ENCODE assay signal across 9 cellular contexts in genomic region chr17:32484041-32484461, GRCh38. TPM values are rescaled to one million over a fixed set of nuclear protein-coding genes. Genes with fewer than 3 reads are reported as not detected.
A peak's percentile ranks its signal among the peaks of the same experiment; 100 is the strongest.
DNase-seq lines count a peak whose midpoint lies in the region; ATAC-seq lines count a peak whose summit lies in the region.
"Had no signal": no experiment of that assay in that cellular context is flagged by ENCODE, and none has a peak within 500 bp of the region (broad histone marks: within the 10 kb centered on the region; RNA-seq: fewer than 3 reads in every experiment).

No MANE protein-coding gene starts in this region.

- H3K9ac ChIP-seq in HUES48 (ENCODE audit: low read depth, low read length) (no peak overlapping the region), neuronal stem cell (ENCODE audit: low read depth, low read length, poor library complexity) (no peak overlapping the region)

- peak overlapping the region; percentile 92 for H3K14ac ChIP-seq in neuronal stem cell (ENCODE audit: low read length)

- no peak overlapping the region for H4K91ac ChIP-seq in neuronal stem cell (ENCODE audit: low read depth, low read length, poor library complexity)

- peak overlapping the region; percentile 31 to 94 (median 58) for H3K27ac Mint-ChIP-seq in CD4-positive, CD25-positive, alpha-beta regulatory T cell

- no peak for ATAC-seq in CD4-positive, CD25-positive, alpha-beta regulatory T cell (ENCODE audit: low read depth in 2 of 2)
- no peak for ATAC-seq in GM18861 (IDR thresholded peaks at IDR 0.05; ENCODE audit: unreplicated experiment)

- no peaks in the 10 kb centered on the region for H3K9me3 ChIP-seq in CD4-positive, CD25-positive, alpha-beta regulatory T cell (ENCODE audit: control insufficient read depth in 2 of 2, low read length in 2 of 2)
- H3K9me3 ChIP-seq in HUES48 (ENCODE audit: control insufficient read depth, insufficient read depth, low read length) (no peaks in the 10 kb centered on the region), neuronal stem cell (replicated peaks in 1 of 2; ENCODE audit: control insufficient read depth in 2 of 2, insufficient read depth in 1 of 2, low read depth in 1 of 2, low read length in 2 of 2) (no peaks in the 10 kb centered on the region)

- H3K79me1 ChIP-seq in neuronal stem cell (ENCODE audit: low read depth, low read length): peaks cover 9% of the 10 kb centered on the region

- H2BK15ac ChIP-seq in neuronal stem cell (ENCODE audit: low read length): no peak overlapping the region

- no CpG with 5 or more reads among the region's 4 CpGs for WGBS in neuronal stem cell (ENCODE audit: extremely low coverage in 2 of 2, insufficient read length in 2 of 2, insufficient replicate concordance in 1 of 2), 2 donors

- no peaks in the 10 kb centered on the region for H3K27me3 ChIP-seq in CD4-positive, CD25-positive, alpha-beta regulatory T cell (ENCODE audit: control insufficient read depth, insufficient read depth, low read length)
- no peaks in the 10 kb centered on the region for H3K27me3 ChIP-seq in HUES48 (ENCODE audit: control insufficient read depth, insufficient read depth, low read length)
- H3K27me3 ChIP-seq in neuronal stem cell (ENCODE audit: control insufficient read depth in 3 of 3, insufficient read depth in 3 of 3, low read depth in 1 of 3, low read length in 3 of 3): no peaks in the 10 kb centered on the region

- H3K4me3 ChIP-seq in CD4-positive, CD25-positive, alpha-beta regulatory T cell (ENCODE audit: low read depth, low read length): no peak overlapping the region
- H3K4me3 ChIP-seq in HUES48 (ENCODE audit: low read depth, low read length) (no peak overlapping the region), neuronal stem cell (ENCODE audit: low read length in 2 of 2) (no peak overlapping the region)

- H3K23ac ChIP-seq in neuronal stem cell (ENCODE audit: low read depth, low read length, poor library complexity): no peak overlapping the region

- peaks cover 0 to 31% (median 11%) of the 10 kb centered on the region in 4 donors for H3K4me1 Mint-ChIP-seq in CD4-positive, CD25-positive, alpha-beta regulatory T cell

- H2BK120ac ChIP-seq in neuronal stem cell (ENCODE audit: low read depth, low read length): no peak overlapping the region

- no peak for DNase-seq in CD4-positive, CD25-positive, alpha-beta regulatory T cell
- DNase-seq in neuronal stem cell (ENCODE audit: low spot score) (no peak), NCI-H510A (lab: John Stamatoyannopoulos, UW) (no peak), COLO668 (lab: John Stamatoyannopoulos, UW; ENCODE audit: unreplicated experiment) (no peak), activated gamma-delta T cell (lab: John Stamatoyannopoulos, UW) (no peak)
- DNase-seq: activated CD4-positive, alpha-beta T cell treated with anti-CD3 and anti-CD28 coated beads for 1 hour had no signal

- peak overlapping the region; percentile 57 for H3K27ac ChIP-seq in CD4-positive, CD25-positive, alpha-beta regulatory T cell (ENCODE audit: insufficient read depth, low read length, poor library complexity, severe bottlenecking)
- H3K27ac ChIP-seq in HUES48 (ENCODE audit: low read depth, low read length): peak overlapping the region; percentile 91
- H3K27ac ChIP-seq in cingulate gyrus (ENCODE audit: low read depth, low read length): peak overlapping the region; percentile 97
- H3K27ac ChIP-seq in neuronal stem cell (replicated peaks; ENCODE audit: low read length): peak overlapping the region; percentile 62

- H3K36me3 Mint-ChIP-seq in CD4-positive, CD25-positive, alpha-beta regulatory T cell: peaks cover 35% of the 10 kb centered on the region

- peak overlapping the region; percentile 72 for H3K18ac ChIP-seq in neuronal stem cell (ENCODE audit: low read length)

- peaks cover 28% of the 10 kb centered on the region for H3K4me1 ChIP-seq in CD4-positive, CD25-positive, alpha-beta regulatory T cell (ENCODE audit: control insufficient read depth, insufficient read depth, low read length, poor library complexity, severe bottlenecking)
- H3K4me1 ChIP-seq in HUES48 (ENCODE audit: control insufficient read depth, insufficient read depth, low read length) (peaks cover 33% of the 10 kb centered on the region), neuronal stem cell (ENCODE audit: control insufficient read depth in 2 of 2, insufficient read depth in 1 of 2, low read depth in 1 of 2, low read length in 2 of 2) (peaks cover 19 to 23% of the 10 kb centered on the region in 2 donors)

- H3K36me3 ChIP-seq in CD4-positive, CD25-positive, alpha-beta regulatory T cell (ENCODE audit: control insufficient read depth, insufficient read depth, low read length): peaks cover 31% of the 10 kb centered on the region
- H3K36me3 ChIP-seq in HUES48 (ENCODE audit: control insufficient read depth, insufficient read depth, low read length) (peaks cover 52% of the 10 kb centered on the region), neuronal stem cell (replicated peaks in 1 of 2; ENCODE audit: control insufficient read depth in 2 of 2, insufficient read depth in 2 of 2, low read length in 2 of 2) (peaks cover 29 to 54% of the 10 kb centered on the region in 2 donors)

- peak overlapping the region; percentile 84 for H2AFZ ChIP-seq in neuronal stem cell (ENCODE audit: low read length)

- H3K4me3 Mint-ChIP-seq in CD4-positive, CD25-positive, alpha-beta regulatory T cell: peak overlapping the region; percentile 4 to 84 (median 48)

- H3K4ac ChIP-seq in neuronal stem cell (ENCODE audit: low read length): no peak overlapping the region

- no peak overlapping the region for H4K8ac ChIP-seq in neuronal stem cell (ENCODE audit: low read depth, low read length)

- no peak overlapping the region for H3K4me2 ChIP-seq in neuronal stem cell (ENCODE audit: insufficient read depth, low read length, poor library complexity, severe bottlenecking)

- H3K9me3 Mint-ChIP-seq in CD4-positive, CD25-positive, alpha-beta regulatory T cell: no peaks in the 10 kb centered on the region

- H2AK5ac ChIP-seq in neuronal stem cell (ENCODE audit: low read depth, low read length): peak overlapping the region; percentile 74

- H2BK12ac ChIP-seq in neuronal stem cell (ENCODE audit: low read length): no peak overlapping the region

- no peak overlapping the region for H2BK5ac ChIP-seq in neuronal stem cell (ENCODE audit: low read length)

- H3K27me3 Mint-ChIP-seq in CD4-positive, CD25-positive, alpha-beta regulatory T cell: no peaks in the 10 kb centered on the region

RNA-seq across cellular contexts. Expression of gene CDK5R1, which starts 2.7 kb away (rescaled TPM):
- 6.3 TPM for total RNA-seq in CD4-positive, CD25-positive, alpha-beta regulatory T cell
- polyA plus RNA-seq in CD4-positive, CD25-positive, alpha-beta regulatory T cell: 1 to 10 TPM; 3.5 to 8.9 (median 5.0) TPM
- polyA plus RNA-seq in neuronal stem cell (2013, experiment 1 of 2): 5.4 TPM
- 5.2 TPM for polyA plus RNA-seq in neuronal stem cell (2013, experiment 2 of 2)

RNA-seq across cellular contexts. Expression of gene PSMD11, which starts 39.7 kb away (rescaled TPM):
- total RNA-seq in CD4-positive, CD25-positive, alpha-beta regulatory T cell: 92.4 TPM
- polyA plus RNA-seq in CD4-positive, CD25-positive, alpha-beta regulatory T cell: 100 to 1,000 TPM; 125 to 156 (median 142) TPM
- 111 TPM for polyA plus RNA-seq in neuronal stem cell (2013, experiment 1 of 2)
- 121 TPM for polyA plus RNA-seq in neuronal stem cell (2013, experiment 2 of 2)
